Comparison of ENCODE assay signal across 8 cellular contexts in the genomic region with DNA sequence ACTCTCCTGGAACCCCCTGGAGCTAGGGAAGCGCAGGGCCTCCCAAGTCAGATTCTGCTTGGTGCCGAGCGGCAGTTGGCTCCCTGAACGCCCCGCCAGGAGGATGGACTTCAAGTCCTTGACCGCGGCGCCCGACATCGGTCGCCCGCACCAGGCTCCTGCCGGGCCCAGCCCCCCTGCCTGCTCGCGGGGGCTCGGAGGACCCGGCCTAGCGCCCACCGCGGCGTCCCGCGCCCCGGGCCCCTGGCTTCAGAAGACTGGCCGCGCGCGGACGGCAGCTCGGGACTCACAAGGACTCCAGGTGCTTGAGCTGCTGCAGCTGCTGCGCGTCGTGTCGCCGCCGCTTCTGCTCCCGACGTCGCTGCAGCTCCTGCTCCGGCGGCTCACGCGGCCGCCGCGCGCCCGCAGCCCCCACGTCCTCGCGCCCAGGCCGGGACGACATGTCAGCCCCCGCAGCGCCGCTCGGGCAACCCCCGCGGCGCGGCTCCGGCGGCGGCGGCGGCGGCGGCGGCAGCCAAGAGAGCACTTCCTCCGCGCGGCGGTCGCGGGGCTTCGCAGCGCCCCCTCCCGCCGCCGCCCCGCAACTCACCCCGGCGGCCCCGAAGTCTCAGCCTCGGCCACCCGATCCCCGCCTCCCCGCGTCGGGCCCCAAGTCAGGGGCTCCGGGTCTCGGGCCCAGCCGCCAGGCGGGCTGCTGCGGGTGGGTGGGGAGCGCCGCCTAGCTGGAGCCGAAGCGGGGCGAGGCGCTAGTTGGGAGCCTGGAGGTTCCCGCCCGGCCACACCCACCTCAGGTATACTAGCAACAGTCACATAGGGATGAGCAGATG. TPM values are rescaled to one million over a fixed set of nuclear protein-coding genes. Genes with fewer than 3 reads are reported as not detected.
DNase-seq lines count a peak whose midpoint lies in the region; ATAC-seq, FAIRE-seq and TF ChIP-seq lines count a peak whose summit lies in the region.

TSS of gene RP9 (minus strand) at position 474 of the 827 bp plus-strand sequence. CDS start at position 442, 32 bp downstream.

- peaks cover 3% of the 10 kb centered on the region for H3K79me2 ChIP-seq in mesendoderm (ENCODE audit: control insufficient read depth, insufficient read depth, low read length)

- no peak within 1 kb of the TSS for H2AK5ac ChIP-seq in mesendoderm (ENCODE audit: low read length)

- WGBS in mesendoderm (ENCODE audit: extremely low coverage, insufficient coverage, low lambda C conversion rate), result no CpG with 5 or more reads among the region's 103 CpGs

- intact Hi-C loops in activated CD4-positive, alpha-beta memory T cell treated with anti-CD3 and anti-CD28 coated beads for 36 hours (cut with micrococcal nuclease), result loop anchor here (1.0 to 2.0 kb wide), 7 partner anchors 20 to 618 kb away; partner anchors contain the start of genes BBS9, KBTBD2 and LSM5

- H2BK15ac ChIP-seq in mesendoderm (replicated peaks; ENCODE audit: low read depth), result no peak within 1 kb of the TSS

- H3K9me3 Mint-ChIP-seq in activated CD4-positive, alpha-beta memory T cell treated with anti-CD3 and anti-CD28 coated beads for 36 hours, result no peaks in the 10 kb centered on the region

- no peak within 1 kb of the TSS for H4K8ac ChIP-seq in mesendoderm (ENCODE audit: low read depth, low read length)

- TF ChIP-seq CTCF in C4-2B (conservative IDR thresholded peaks at IDR 0.05), result peak; percentile 96

- peak within 1 kb of the TSS; percentile 72 for H3K27ac ChIP-seq in C4-2B
- peak within 1 kb of the TSS; percentile 47 for H3K27ac ChIP-seq in mesendoderm (ENCODE audit: low read depth, low read length)

- no peak within 1 kb of the TSS for H2BK120ac ChIP-seq in mesendoderm (ENCODE audit: low read depth, low read length)

- H3K4me2 ChIP-seq in mesendoderm (ENCODE audit: low read length), result peak within 1 kb of the TSS; percentile 54

- H3K18ac ChIP-seq in mesendoderm (ENCODE audit: low read length), result peak within 1 kb of the TSS; percentile 86

- H4K5ac ChIP-seq in mesendoderm (ENCODE audit: low read length), result no peak within 1 kb of the TSS

- no peaks in the 10 kb centered on the region for H3K36me3 ChIP-seq in mesendoderm (ENCODE audit: control insufficient read depth, insufficient read depth, low read length)

- peaks cover 2% of the 10 kb centered on the region for H3K27me3 Mint-ChIP-seq in activated CD4-positive, alpha-beta memory T cell treated with anti-CD3 and anti-CD28 coated beads for 36 hours

- POLR2A ChIA-PET in activated CD4-positive, alpha-beta memory T cell treated with anti-CD3 and anti-CD28 coated beads for 36 hours (lab: Charles Lee), result interaction anchor here (0.8 to 2.4 kb wide), 4 partner anchors 20 to 218 kb away, joined by 3 to 13 read pairs (median 5); partner anchors contain the start of genes BBS9, KBTBD2 and NT5C3A

- ATAC-seq in HG03439 (IDR thresholded peaks at IDR 0.05; ENCODE audit: unreplicated experiment), result peak; percentile 85

- CTCF ChIA-PET in activated CD4-positive, alpha-beta memory T cell treated with anti-CD3 and anti-CD28 coated beads for 36 hours (lab: Charles Lee), result interaction anchor here (0.6 to 3.7 kb wide), 33 partner anchors 11 to 612 kb away, joined by 3 to 56 read pairs (median 4); partner anchors contain the start of genes BBS9, KBTBD2 and NT5C3A

- H3K23ac ChIP-seq in mesendoderm (ENCODE audit: low read length), result peak within 1 kb of the TSS; percentile 70

- peaks cover 36% of the 10 kb centered on the region for H3K4me1 Mint-ChIP-seq in activated CD4-positive, alpha-beta memory T cell treated with anti-CD3 and anti-CD28 coated beads for 36 hours (ENCODE audit: low read depth)

- no peak for FAIRE-seq in GM19239 (lab: Jason Lieb, UNC)

- DNase-seq in GM19239 (ENCODE audit: insufficient read length, low spot score) (peak; percentile 74), NCI-H748 (lab: John Stamatoyannopoulos, UW; ENCODE audit: unreplicated experiment) (peak; percentile 90), mesendoderm (peak; percentile 91)
- peak; percentile 83 for DNase-seq in activated CD4-positive, alpha-beta memory T cell treated with anti-CD3 and anti-CD28 coated beads for 36 hours
- peak; percentile 64 for DNase-seq in effector CD4-positive, alpha-beta T cell
- DNase-seq in stimulated activated CD8-positive, alpha-beta memory T cell treated with anti-CD3 and anti-CD28 coated beads, Interleukin-12 subunit alpha, Interleukin-12 subunit beta, amount 100 ng/mL, for 4 hours (ENCODE audit: low read depth), result peak; percentile 72

- no peaks in the 10 kb centered on the region for H3K27me3 ChIP-seq in mesendoderm (ENCODE audit: insufficient read depth, low read length, poor library complexity)

- H3K36me3 Mint-ChIP-seq in activated CD4-positive, alpha-beta memory T cell treated with anti-CD3 and anti-CD28 coated beads for 36 hours, result no peaks in the 10 kb centered on the region

- peak within 1 kb of the TSS; percentile 58 for H3K4ac ChIP-seq in mesendoderm (ENCODE audit: low read depth, low read length)

- no peaks in the 10 kb centered on the region for H3K4me1 ChIP-seq in mesendoderm (ENCODE audit: control insufficient read depth, low read depth, low read length)

- H3K79me1 ChIP-seq in mesendoderm (ENCODE audit: low read length), result peaks cover 5% of the 10 kb centered on the region

- H3K27ac Mint-ChIP-seq in activated CD4-positive, alpha-beta memory T cell treated with anti-CD3 and anti-CD28 coated beads for 36 hours, result peak within 1 kb of the TSS; percentile 40

- peak within 1 kb of the TSS; percentile 90 for H3K4me3 Mint-ChIP-seq in activated CD4-positive, alpha-beta memory T cell treated with anti-CD3 and anti-CD28 coated beads for 36 hours

- peak within 1 kb of the TSS; percentile 93 for H3K9ac ChIP-seq in mesendoderm (ENCODE audit: low read length)

- peak within 1 kb of the TSS; percentile 82 for H3K4me3 ChIP-seq in mesendoderm (ENCODE audit: low read length)

- no peak within 1 kb of the TSS for H2BK5ac ChIP-seq in mesendoderm (ENCODE audit: low read length)

- peak within 1 kb of the TSS; percentile 97 for H3K56ac ChIP-seq in mesendoderm (ENCODE audit: low read length)

RNA-seq across cellular contexts. Expression of gene RP9, which starts in this region (rescaled TPM):
- 10 to 100 TPM; 11.6 to 14.0 TPM for total RNA-seq in activated CD4-positive, alpha-beta memory T cell treated with anti-CD3 and anti-CD28 coated beads for 36 hours
- 26.3 TPM for polyA plus RNA-seq in mesendoderm (2013, experiment 1 of 2)
- 26.9 TPM for polyA plus RNA-seq in mesendoderm (2013, experiment 2 of 2)

Comparison
In these comparisons a context has a peak if more than half of its experiments do, and no peak if none do; other contexts are left out.
1. Peak in every context shown above with its lines: DNase-seq, ATAC-seq, H3K4me3 ChIP-seq and H3K27ac ChIP-seq.